In the genomic region with DNA sequence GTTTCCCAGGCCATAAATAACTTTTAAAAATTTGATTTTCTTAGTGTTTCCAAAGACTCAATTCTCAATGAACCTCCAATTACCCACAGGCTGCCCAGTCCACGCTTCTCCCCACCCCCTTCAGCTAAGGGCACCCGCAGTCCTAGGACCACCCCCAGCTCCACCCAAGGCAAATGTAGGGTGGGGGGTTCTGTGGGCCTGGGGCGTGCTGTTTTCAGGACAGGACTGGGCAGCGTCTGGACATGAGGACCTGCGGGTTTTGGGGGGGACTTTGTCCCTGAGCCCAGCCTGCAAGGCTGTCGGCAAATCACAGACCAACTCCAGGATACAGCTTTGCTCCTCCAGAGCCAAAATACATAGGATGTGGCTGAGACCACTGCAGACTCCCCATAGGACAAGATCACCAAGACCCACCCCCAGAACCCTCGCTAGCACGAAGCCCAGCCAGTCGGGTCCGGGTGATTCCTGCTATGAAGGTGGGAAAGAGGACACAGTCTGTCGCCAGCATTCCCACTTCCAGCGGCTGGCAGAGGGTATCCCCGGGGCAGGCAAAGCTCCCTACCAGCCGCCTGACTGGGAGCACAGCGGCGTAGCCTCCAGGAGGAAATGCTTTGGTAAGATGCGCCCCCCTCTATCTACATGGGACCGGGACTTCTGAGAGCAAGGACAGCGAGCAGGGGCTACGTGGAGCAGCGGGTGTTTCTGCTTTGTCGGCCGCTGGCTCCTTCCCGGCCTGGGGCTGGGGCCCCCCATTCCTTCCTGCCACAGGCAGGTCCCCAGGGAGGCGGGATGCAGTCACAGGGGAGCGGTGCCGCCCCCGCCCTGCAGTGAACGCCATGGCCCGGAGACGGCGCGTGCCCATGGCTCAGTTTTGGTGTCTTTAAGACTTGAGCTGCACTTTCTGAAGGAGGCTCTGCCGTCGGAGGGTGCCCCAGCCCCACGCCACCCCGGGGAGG, we compare ENCODE assay signal across 12 cellular contexts. TPM values are rescaled to one million over a fixed set of nuclear protein-coding genes. Genes with fewer than 3 reads are reported as not detected.
DNase-seq lines count a peak whose midpoint lies in the region; ATAC-seq and TF ChIP-seq lines count a peak whose summit lies in the region.
"Had no signal": no experiment of that assay in that cellular context is flagged by ENCODE, and none has a peak within 500 bp of the region (broad histone marks: within the 10 kb centered on the region; RNA-seq: fewer than 3 reads in every experiment).

No MANE protein-coding gene starts in this region.

- peaks cover 17% of the 10 kb centered on the region for H3K4me1 Mint-ChIP-seq in CD14-positive monocyte
- H3K4me1 Mint-ChIP-seq in effector memory CD8-positive, alpha-beta T cell (ENCODE audit: low read depth in 2 of 2) = peaks cover 11 to 14% of the 10 kb centered on the region in 2 donors

- no peaks in the 10 kb centered on the region for H3K9me3 Mint-ChIP-seq in CD14-positive monocyte
- no peaks in the 10 kb centered on the region for H3K9me3 Mint-ChIP-seq in effector memory CD8-positive, alpha-beta T cell
- H3K9me3 Mint-ChIP-seq: T-cell had no signal

- H2AK5ac ChIP-seq in neuronal stem cell (ENCODE audit: low read depth, low read length) = peak overlapping the region; percentile 84

- RAD21 ChIA-PET in HCT116 (lab: Charles Lee; ENCODE audit: low non-redundant PET in 1 of 2, low total read pairs in 2 of 2, uncharacterized antibody in 2 of 2, unreplicated experiment in 2 of 2) = no interaction called here

- no peak for DNase-seq in CD14-positive monocyte (ENCODE audit: low spot score)
- DNase-seq in HCT116 (ENCODE audit: low read depth, low spot score) = no peak
- no peak for DNase-seq in effector memory CD8-positive, alpha-beta T cell
- no peak for DNase-seq in neuronal stem cell (ENCODE audit: low spot score)
- DNase-seq in SKM-1 (lab: John Stamatoyannopoulos, UW; ENCODE audit: unreplicated experiment) = no peak
- DNase-seq in GM13976 (ENCODE audit: low spot score) = no peak
- DNase-seq: activated T-cell treated with anti-CD3 and anti-CD28 coated beads for 4 hours, NCI-H510A treated with DMSO at 0.1 percent for 48 hours, T-cell had no signal

- peak overlapping the region; percentile 91 for H3K23ac ChIP-seq in neuronal stem cell (ENCODE audit: low read depth, low read length, poor library complexity)

- ATAC-seq in HCT116 = no peak
- ATAC-seq in effector memory CD8-positive, alpha-beta T cell (replicated peaks) = no peak
- ATAC-seq in GM19397 (IDR thresholded peaks at IDR 0.05; ENCODE audit: unreplicated experiment) = no peak
- ATAC-seq in HG03139 (IDR thresholded peaks at IDR 0.05; ENCODE audit: unreplicated experiment) = no peak
- ATAC-seq: T-cell had no signal

- CTCF ChIA-PET in HCT116 (lab: Charles Lee) = no interaction called here

- H3K27me3 Mint-ChIP-seq in CD14-positive monocyte (ENCODE audit: low read depth in 3 of 3) = peaks cover 0 to 2% (median 0%) of the 10 kb centered on the region in 3 donors
- H3K27me3 Mint-ChIP-seq in effector memory CD8-positive, alpha-beta T cell = no peaks in the 10 kb centered on the region
- H3K27me3 Mint-ChIP-seq: T-cell had no signal

- H3K79me2 ChIP-seq in HCT116 (ENCODE audit: insufficient read depth, low read length) = peaks cover 32% of the 10 kb centered on the region

- no peak overlapping the region for H2BK12ac ChIP-seq in neuronal stem cell (ENCODE audit: low read length)

- no peak overlapping the region for H3K14ac ChIP-seq in neuronal stem cell (ENCODE audit: low read length)

- in situ Hi-C loops in GM13976 (cut with MboI; ENCODE audit: low sequenced_read_pairs, unreplicated experiment) = no loop called here

- H2BK15ac ChIP-seq in neuronal stem cell (ENCODE audit: low read length) = no peak overlapping the region

- H3K9ac ChIP-seq in HCT116 (ENCODE audit: low read length) (no peak overlapping the region), neuronal stem cell (ENCODE audit: low read depth, low read length, poor library complexity) (peak overlapping the region; percentile 44)

- TF ChIP-seq CTCF in CD14-positive monocyte (IDR thresholded peaks at IDR 0.05) (no peak), HCT116 (IDR thresholded peaks at IDR 0.05 in 2 of 3, conservative IDR thresholded peaks at IDR 0.05 in 1 of 3; ENCODE audit: borderline replicate concordance in 1 of 3, insufficient read depth in 1 of 3, low read depth in 2 of 3, low read length in 2 of 3) (no peak), GM13976 (IDR thresholded peaks at IDR 0.05; ENCODE audit: borderline replicate concordance, control extremely low read depth, extremely low read depth, insufficient read depth, missing control alignments) (no peak)

- no peak overlapping the region for H3K4me3 Mint-ChIP-seq in CD14-positive monocyte
- peak overlapping the region in 1 of 2 donors; percentile 14 for H3K4me3 Mint-ChIP-seq in effector memory CD8-positive, alpha-beta T cell

- no peak overlapping the region for H3K4ac ChIP-seq in neuronal stem cell (ENCODE audit: low read length)

- H3K36me3 Mint-ChIP-seq in CD14-positive monocyte = peaks cover 12 to 42% of the 10 kb centered on the region in 2 donors
- H3K36me3 Mint-ChIP-seq in effector memory CD8-positive, alpha-beta T cell (ENCODE audit: insufficient read depth) = peaks cover 18% of the 10 kb centered on the region
- H3K36me3 Mint-ChIP-seq: T-cell had no signal

- no peaks in the 10 kb centered on the region for H3K9me3 ChIP-seq in HCT116 (ENCODE audit: control insufficient read depth in 1 of 2, insufficient read depth in 1 of 2, low read depth in 1 of 2, low read length in 2 of 2)
- peaks cover 0 to 1% of the 10 kb centered on the region in 2 donors for H3K9me3 ChIP-seq in neuronal stem cell (replicated peaks in 1 of 2; ENCODE audit: control insufficient read depth in 2 of 2, insufficient read depth in 1 of 2, low read depth in 1 of 2, low read length in 2 of 2)
- H3K9me3 ChIP-seq: uterus had no signal

- POLR2A ChIA-PET in HCT116 (lab: Charles Lee) = no interaction called here

- H3K4me1 ChIP-seq in HCT116 (ENCODE audit: control insufficient read depth in 1 of 2, insufficient read depth in 2 of 2, low read length in 2 of 2) (peaks cover 6 to 25% of the 10 kb centered on the region in 2 experiments; a peak in 3 of 4 replicates), neuronal stem cell (ENCODE audit: control insufficient read depth in 2 of 2, insufficient read depth in 1 of 2, low read depth in 1 of 2, low read length in 2 of 2) (peaks cover 15% of the 10 kb centered on the region in 2 donors)

- no CpG with 5 or more reads among the region's 37 CpGs for WGBS in neuronal stem cell (ENCODE audit: extremely low coverage in 2 of 2, insufficient read length in 2 of 2, insufficient replicate concordance in 1 of 2), 2 donors

- H3K27me3 ChIP-seq in HCT116 (ENCODE audit: insufficient read depth, low read length) (no peaks in the 10 kb centered on the region), neuronal stem cell (ENCODE audit: control insufficient read depth in 3 of 3, insufficient read depth in 3 of 3, low read depth in 1 of 3, low read length in 3 of 3) (no peaks in the 10 kb centered on the region)
- H3K27me3 ChIP-seq: uterus had no signal

- TF ChIP-seq RAD21 in HCT116 (IDR thresholded peaks at IDR 0.05; ENCODE audit: low read depth) = no peak

- H3K4me3 ChIP-seq in HCT116 (replicated peaks in 1 of 2; ENCODE audit: low read depth in 1 of 2, low read length in 2 of 2) (no peak overlapping the region), neuronal stem cell (ENCODE audit: low read length in 2 of 2) (no peak overlapping the region)

- 0 out of 2 replicates have a peak overlapping the region, but pooled peaks have one; percentile 88 for H3K27ac ChIP-seq in HCT116 (ENCODE audit: low read depth, low read length)
- no peak overlapping the region for H3K27ac ChIP-seq in neuronal stem cell (replicated peaks; ENCODE audit: low read length)

- H4K20me1 ChIP-seq in HCT116 (ENCODE audit: insufficient read depth) = peaks cover 5% of the 10 kb centered on the region; the same call in 1 of the 2 replicates

- peaks cover 19% of the 10 kb centered on the region for H3K79me1 ChIP-seq in neuronal stem cell (ENCODE audit: low read depth, low read length)

- no TSS peak for BruUV-seq in HCT116 (replicated peaks; lab: Mats Ljungman, UMichigan)

- H3K36me3 ChIP-seq in HCT116 (ENCODE audit: control insufficient read depth in 1 of 2, insufficient read depth in 2 of 2, low read length in 2 of 2) = peaks cover 16 to 44% of the 10 kb centered on the region in 2 experiments; a peak in 3 of 4 replicates
- H3K36me3 ChIP-seq in neuronal stem cell (replicated peaks in 1 of 2; ENCODE audit: control insufficient read depth in 2 of 2, insufficient read depth in 2 of 2, low read length in 2 of 2) = peaks cover 33 to 62% of the 10 kb centered on the region in 2 donors
- H3K36me3 ChIP-seq: uterus had no signal

- H2AFZ ChIP-seq in HCT116 (ENCODE audit: low read depth, low read length, poor library complexity, severe bottlenecking) (no peak overlapping the region), neuronal stem cell (ENCODE audit: low read length) (no peak overlapping the region)

- no peaks in the 10 kb centered on the region for H3K9me2 ChIP-seq in HCT116 (ENCODE audit: insufficient read depth)

- no peak overlapping the region for H4K91ac ChIP-seq in neuronal stem cell (ENCODE audit: low read depth, low read length, poor library complexity)

- intact Hi-C loops in CD14-positive monocyte (cut with micrococcal nuclease) = no loop called here
- intact Hi-C loops in HCT116 (cut with micrococcal nuclease) = no loop called here

- H3K4me2 ChIP-seq in HCT116 (ENCODE audit: low read length) = no peak overlapping the region
- no peak overlapping the region for H3K4me2 ChIP-seq in neuronal stem cell (ENCODE audit: insufficient read depth, low read length, poor library complexity, severe bottlenecking)

- no peak for TF ChIP-seq POLR2A in HCT116 (IDR thresholded peaks at IDR 0.05; ENCODE audit: borderline replicate concordance, extremely low read depth, insufficient read depth, insufficient read length)

- peak overlapping the region; percentile 43 for H4K8ac ChIP-seq in neuronal stem cell (ENCODE audit: low read depth, low read length)

- H2BK5ac ChIP-seq in neuronal stem cell (ENCODE audit: low read length) = no peak overlapping the region

- no peak overlapping the region for H3K18ac ChIP-seq in neuronal stem cell (ENCODE audit: low read length)

- H3K27ac Mint-ChIP-seq in CD14-positive monocyte = peak overlapping the region in 5 of 7 donors; percentile 19 to 97 (median 66)
- H3K27ac Mint-ChIP-seq in effector memory CD8-positive, alpha-beta T cell = peak overlapping the region; percentile 35 to 73

- no peak overlapping the region for H2BK120ac ChIP-seq in neuronal stem cell (ENCODE audit: low read depth, low read length)

RNA-seq across cellular contexts. Expression of gene TIMM13, which starts 1.6 kb away (rescaled TPM):
- polyA plus RNA-seq in CD14-positive monocyte = 10 to 100 TPM; 72.4 to 89.3 TPM
- total RNA-seq in HCT116 (2021; ENCODE audit: unreplicated experiment) = 151 TPM
- 77.6 and 78.7 TPM in 2 replicates for polyA plus RNA-seq in HCT116 (2012)
- polyA plus RNA-seq in neuronal stem cell (2013, experiment 1 of 2) = 75.3 TPM
- 72.7 TPM for polyA plus RNA-seq in neuronal stem cell (2013, experiment 2 of 2)

RNA-seq across cellular contexts. Expression of gene LMNB2, which starts 27.7 kb away (rescaled TPM):
- polyA plus RNA-seq in CD14-positive monocyte = 1 to 10 TPM; 2.3 to 4.2 TPM
- total RNA-seq in HCT116 (2021; ENCODE audit: unreplicated experiment) = 228 TPM
- 166 and 204 TPM in 2 replicates for polyA plus RNA-seq in HCT116 (2012)
- polyA plus RNA-seq in neuronal stem cell (2013, experiment 1 of 2) = 123 TPM
- 124 TPM for polyA plus RNA-seq in neuronal stem cell (2013, experiment 2 of 2)

RNA-seq across cellular contexts. Expression of gene GADD45B, which starts 46.9 kb away (rescaled TPM):
- 10 to 100 TPM; 67.4 to 76.2 TPM for polyA plus RNA-seq in CD14-positive monocyte
- total RNA-seq in HCT116 (2021; ENCODE audit: unreplicated experiment) = 37.9 TPM
- 40.1 and 61.8 TPM in 2 replicates for polyA plus RNA-seq in HCT116 (2012)
- 3.0 TPM for polyA plus RNA-seq in neuronal stem cell (2013, experiment 1 of 2)
- polyA plus RNA-seq in neuronal stem cell (2013, experiment 2 of 2) = 2.3 TPM
